Comparison of ENCODE assay signal across 9 cellular contexts in genomic region chr3:170062068-170062467, GRCh38.
"Had no signal": no experiment of that assay in that cellular context is flagged by ENCODE, and none has a peak within 500 bp of the region (broad histone marks: within the 10 kb centered on the region; RNA-seq: fewer than 3 reads in every experiment).

No MANE protein-coding gene starts in this region.

- H3K36me3 ChIP-seq: HAP-1 had no signal

- H3K27ac ChIP-seq: GM23248 had no signal

- H3K4me1 ChIP-seq: HAP-1 had no signal

- ATAC-seq: HCT116, K562 had no signal

- DNase-seq: GM23248, GOT3, IMR-90, KG1 had no signal

- H3K9me3 ChIP-seq: HAP-1 had no signal

- H2AFZ ChIP-seq: GM23248 had no signal

- H3K4me3 ChIP-seq: GM23248, HAP-1, K562 had no signal

- H3K9ac ChIP-seq: GM23248 had no signal

- FAIRE-seq: H54, HTR-8/SVneo, K562 had no signal
